26 cellular contexts compared by ENCODE assay signal in the genomic region with DNA sequence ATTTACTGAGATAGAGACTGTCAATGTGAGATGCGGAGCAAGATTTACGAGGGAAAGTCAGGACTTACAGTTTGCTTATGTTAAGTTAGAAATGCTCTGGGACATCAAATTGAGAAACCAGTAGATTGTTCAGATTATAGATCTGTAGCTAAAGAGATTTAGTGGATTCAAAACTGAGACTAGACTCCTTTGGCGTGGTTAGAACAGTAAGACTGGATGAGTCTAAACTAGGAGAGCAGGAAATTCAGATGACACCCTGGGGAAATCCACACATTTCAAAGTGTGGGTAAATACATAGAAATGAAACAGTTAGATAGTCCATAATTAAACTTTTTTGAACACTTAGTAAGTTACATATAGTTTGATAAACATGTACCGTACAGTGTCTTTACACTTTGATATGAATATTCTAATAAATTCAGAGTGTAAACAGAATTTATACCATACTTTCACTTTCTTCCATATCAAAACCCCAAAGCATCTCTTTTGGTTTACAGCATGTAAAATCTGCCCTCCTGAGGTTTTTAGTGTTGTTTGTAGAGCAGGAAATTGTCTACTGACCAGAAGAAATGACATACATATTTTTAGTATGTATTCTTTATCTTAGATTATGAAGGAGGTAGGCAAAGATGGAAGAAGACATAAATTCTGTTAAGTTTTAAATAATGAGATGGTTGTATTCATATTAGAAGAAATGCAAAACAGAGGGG.
"Had no signal": no experiment of that assay in that cellular context is flagged by ENCODE, and none has a peak within 500 bp of the region (broad histone marks: within the 10 kb centered on the region; RNA-seq: fewer than 3 reads in every experiment).

No MANE protein-coding gene starts in this region.

- H3K36me3 ChIP-seq: gastrocnemius medialis, left ventricle myocardium inferior, stomach, suprapubic skin, tibial artery, upper lobe of right lung had no signal

- H3K27ac Mint-ChIP-seq: activated B cell treated with CpG ODN at 0.5 μM for 24 hours; activated CD4-positive, alpha-beta memory T cell treated with anti-CD3 and anti-CD28 coated beads for 36 hours; activated naive CD8-positive, alpha-beta T cell; activated T-helper 2 cell treated with anti-CD3 and anti-CD28 coated beads, Interferon-gamma antibody, Interleukin-2, Interleukin-4, amounts not matched to agents 10 μg/mL and 5 μg/mL and 100 μg/mL, durations not matched to agents 14 hours and 24 hours and 36 hours; natural killer cell treated with Interleukin-12 subunit alpha and Interleukin-12 subunit beta and Interleukin-15 and Interleukin-18, amount 100 ng/mL, for 72 hours; stimulated activated effector memory CD8-positive, alpha-beta T cell treated with anti-CD3 and anti-CD28 coated beads, Interleukin-12 subunit alpha, Interleukin-12 subunit beta, amount 100 ng/mL, for 72 hours had no signal

- H3K9me3 ChIP-seq: body of pancreas, gastrocnemius medialis, left ventricle myocardium inferior, mucosa of descending colon, stomach, suprapubic skin, tibial artery, upper lobe of right lung had no signal

- H3K4me1 Mint-ChIP-seq: activated B cell treated with CpG ODN at 0.5 μM for 24 hours; stimulated activated effector memory CD8-positive, alpha-beta T cell treated with anti-CD3 and anti-CD28 coated beads, Interleukin-12 subunit alpha, Interleukin-12 subunit beta, amount 100 ng/mL, for 72 hours had no signal

- H3K9me3 Mint-ChIP-seq: activated CD4-positive, alpha-beta memory T cell treated with anti-CD3 and anti-CD28 coated beads for 36 hours; activated T-helper 2 cell treated with anti-CD3 and anti-CD28 coated beads, Interferon-gamma antibody, Interleukin-2, Interleukin-4, amounts not matched to agents 10 μg/mL and 5 μg/mL and 100 μg/mL, durations not matched to agents 14 hours and 24 hours and 36 hours; natural killer cell treated with Interleukin-12 subunit alpha and Interleukin-12 subunit beta and Interleukin-15 and Interleukin-18, amount 100 ng/mL, for 72 hours; stimulated activated effector memory CD8-positive, alpha-beta T cell treated with anti-CD3 and anti-CD28 coated beads, Interleukin-12 subunit alpha, Interleukin-12 subunit beta, amount 100 ng/mL, for 72 hours had no signal

- H3K36me3 Mint-ChIP-seq: activated CD4-positive, alpha-beta memory T cell treated with anti-CD3 and anti-CD28 coated beads for 36 hours; activated naive CD8-positive, alpha-beta T cell; natural killer cell treated with Interleukin-12 subunit alpha and Interleukin-12 subunit beta and Interleukin-15 and Interleukin-18, amount 100 ng/mL, for 72 hours; stimulated activated effector memory CD8-positive, alpha-beta T cell treated with anti-CD3 and anti-CD28 coated beads, Interleukin-12 subunit alpha, Interleukin-12 subunit beta, amount 100 ng/mL, for 72 hours had no signal

- H3K27me3 ChIP-seq: body of pancreas, dorsolateral prefrontal cortex, gastrocnemius medialis, stomach, tibial artery, upper lobe of right lung had no signal

- H3K27ac ChIP-seq: body of pancreas, coronary artery, dorsolateral prefrontal cortex, gastrocnemius medialis, left ventricle myocardium inferior, skin epidermis, stomach, suprapubic skin, tibial artery, upper lobe of right lung had no signal

- H3K4me3 ChIP-seq: body of pancreas, coronary artery, dorsolateral prefrontal cortex, gastrocnemius medialis, left ventricle myocardium inferior, mucosa of descending colon, skin epidermis, stomach, suprapubic skin, tibial artery, upper lobe of right lung had no signal

- H3K4me3 Mint-ChIP-seq: activated B cell treated with CpG ODN at 0.5 μM for 24 hours; activated CD4-positive, alpha-beta memory T cell treated with anti-CD3 and anti-CD28 coated beads for 36 hours; activated naive CD8-positive, alpha-beta T cell; natural killer cell treated with Interleukin-12 subunit alpha and Interleukin-12 subunit beta and Interleukin-15 and Interleukin-18, amount 100 ng/mL, for 72 hours; stimulated activated effector memory CD8-positive, alpha-beta T cell treated with anti-CD3 and anti-CD28 coated beads, Interleukin-12 subunit alpha, Interleukin-12 subunit beta, amount 100 ng/mL, for 72 hours had no signal

- DNase-seq: activated B cell treated with CpG ODN at 0.5 μM for 24 hours; activated CD4-positive, alpha-beta memory T cell treated with anti-CD3 and anti-CD28 coated beads for 36 hours; activated CD8-positive, alpha-beta memory T cell treated with anti-CD3 and anti-CD28 coated beads, Interleukin-2, amount 50 U/mL, for 4 hours; activated T-cell treated with anti-CD3 and anti-CD28 coated beads, Interleukin-2, amount 50 U/mL, for 1 hour; aorta; body of pancreas; dorsolateral prefrontal cortex; effector memory CD4-positive, alpha-beta T cell; gastrocnemius medialis; glutamatergic neuron; islet precursor cell; left ventricle myocardium inferior; mucosa of descending colon; stimulated activated CD4-positive, alpha-beta T cell treated with anti-CD3 and anti-CD28 coated beads, Interleukin-4, amount 100 ng/mL, for 24 hours; stomach; T-helper 2 cell; tibial artery; upper lobe of right lung had no signal

- ATAC-seq: body of pancreas; gastrocnemius medialis; mucosa of descending colon; natural killer cell treated with Interleukin-12 subunit alpha and Interleukin-12 subunit beta and Interleukin-15 and Interleukin-18, amount 100 ng/mL, for 72 hours; sciatic nerve; stimulated activated effector memory CD8-positive, alpha-beta T cell treated with anti-CD3 and anti-CD28 coated beads, Interleukin-12 subunit alpha, Interleukin-12 subunit beta, amount 100 ng/mL, for 72 hours; upper lobe of right lung had no signal

- H3K4me1 ChIP-seq: body of pancreas, gastrocnemius medialis, left ventricle myocardium inferior, stomach, suprapubic skin, tibial artery, upper lobe of right lung had no signal
